ENCODE assay signal across 2 cellular contexts in genomic region chr6:117444600-117444999, GRCh38.
TF ChIP-seq lines count a peak whose summit lies in the region.

No MANE protein-coding gene starts in this region.

TF ChIP-seq in SK-N-SH, 30 proteins besides CTCF, POLR2A, EP300 and RAD21 (continued from another document):
- TF ChIP-seq, protein P1, sequence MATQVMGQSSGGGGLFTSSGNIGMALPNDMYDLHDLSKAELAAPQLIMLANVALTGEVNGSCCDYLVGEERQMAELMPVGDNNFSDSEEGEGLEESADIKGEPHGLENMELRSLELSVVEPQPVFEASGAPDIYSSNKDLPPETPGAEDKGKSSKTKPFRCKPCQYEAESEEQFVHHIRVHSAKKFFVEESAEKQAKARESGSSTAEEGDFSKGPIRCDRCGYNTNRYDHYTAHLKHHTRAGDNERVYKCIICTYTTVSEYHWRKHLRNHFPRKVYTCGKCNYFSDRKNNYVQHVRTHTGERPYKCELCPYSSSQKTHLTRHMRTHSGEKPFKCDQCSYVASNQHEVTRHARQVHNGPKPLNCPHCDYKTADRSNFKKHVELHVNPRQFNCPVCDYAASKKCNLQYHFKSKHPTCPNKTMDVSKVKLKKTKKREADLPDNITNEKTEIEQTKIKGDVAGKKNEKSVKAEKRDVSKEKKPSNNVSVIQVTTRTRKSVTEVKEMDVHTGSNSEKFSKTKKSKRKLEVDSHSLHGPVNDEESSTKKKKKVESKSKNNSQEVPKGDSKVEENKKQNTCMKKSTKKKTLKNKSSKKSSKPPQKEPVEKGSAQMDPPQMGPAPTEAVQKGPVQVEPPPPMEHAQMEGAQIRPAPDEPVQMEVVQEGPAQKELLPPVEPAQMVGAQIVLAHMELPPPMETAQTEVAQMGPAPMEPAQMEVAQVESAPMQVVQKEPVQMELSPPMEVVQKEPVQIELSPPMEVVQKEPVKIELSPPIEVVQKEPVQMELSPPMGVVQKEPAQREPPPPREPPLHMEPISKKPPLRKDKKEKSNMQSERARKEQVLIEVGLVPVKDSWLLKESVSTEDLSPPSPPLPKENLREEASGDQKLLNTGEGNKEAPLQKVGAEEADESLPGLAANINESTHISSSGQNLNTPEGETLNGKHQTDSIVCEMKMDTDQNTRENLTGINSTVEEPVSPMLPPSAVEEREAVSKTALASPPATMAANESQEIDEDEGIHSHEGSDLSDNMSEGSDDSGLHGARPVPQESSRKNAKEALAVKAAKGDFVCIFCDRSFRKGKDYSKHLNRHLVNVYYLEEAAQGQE (IDR thresholded peaks at IDR 0.05; ENCODE audit: low read depth, low read length): no peak
- TF ChIP-seq FOSL2 (IDR thresholded peaks at IDR 0.05; ENCODE audit: borderline replicate concordance, low read depth) (no peak), MXI1 (IDR thresholded peaks at IDR 0.05; ENCODE audit: low read depth, low read length) (no peak), NFIC (IDR thresholded peaks at IDR 0.05; ENCODE audit: borderline replicate concordance) (no peak), YY1 (IDR thresholded peaks at IDR 0.05; ENCODE audit: low read depth) (no peak), TAF1 (IDR thresholded peaks at IDR 0.05; ENCODE audit: borderline replicate concordance, low read depth, low read length) (no peak), RXRA (IDR thresholded peaks at IDR 0.05; ENCODE audit: borderline replicate concordance, low read depth) (no peak), ZBTB33 (IDR thresholded peaks at IDR 0.05; ENCODE audit: borderline replicate concordance, low read depth) (no peak), CHD2 (IDR thresholded peaks at IDR 0.05; ENCODE audit: low read length, partially characterized antibody) (no peak)
- TF ChIP-seq, protein P2, sequence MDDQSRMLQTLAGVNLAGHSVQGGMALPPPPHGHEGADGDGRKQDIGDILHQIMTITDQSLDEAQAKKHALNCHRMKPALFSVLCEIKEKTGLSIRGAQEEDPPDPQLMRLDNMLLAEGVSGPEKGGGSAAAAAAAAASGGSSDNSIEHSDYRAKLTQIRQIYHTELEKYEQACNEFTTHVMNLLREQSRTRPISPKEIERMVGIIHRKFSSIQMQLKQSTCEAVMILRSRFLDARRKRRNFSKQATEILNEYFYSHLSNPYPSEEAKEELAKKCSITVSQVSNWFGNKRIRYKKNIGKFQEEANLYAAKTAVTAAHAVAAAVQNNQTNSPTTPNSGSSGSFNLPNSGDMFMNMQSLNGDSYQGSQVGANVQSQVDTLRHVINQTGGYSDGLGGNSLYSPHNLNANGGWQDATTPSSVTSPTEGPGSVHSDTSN (IDR thresholded peaks at IDR 0.05): no peak

TF ChIP-seq in SK-N-SH treated with all-trans-retinoic acid at 6 μM for 48 hours, 23 proteins besides CTCF, POLR2A, EP300 and RAD21 (continued from another document):
- TF ChIP-seq ISL1 (CRISPR knock-in tag; IDR thresholded peaks at IDR 0.05) (no peak), ZNF565 (CRISPR knock-in tag; conservative IDR thresholded peaks at IDR 0.05; ENCODE audit: low read depth) (no peak), BACH2 (CRISPR knock-in tag; IDR thresholded peaks at IDR 0.05; ENCODE audit: borderline replicate concordance) (no peak), POU6F1 (CRISPR knock-in tag; IDR thresholded peaks at IDR 0.05; ENCODE audit: borderline replicate concordance, low read depth) (no peak), ZFP30 (CRISPR knock-in tag; IDR thresholded peaks at IDR 0.05) (no peak), ARNTL (CRISPR knock-in tag; IDR thresholded peaks at IDR 0.05; ENCODE audit: borderline replicate concordance, low read depth) (no peak), ESRRG (CRISPR knock-in tag; IDR thresholded peaks at IDR 0.05) (no peak), ZNF8 (CRISPR knock-in tag; IDR thresholded peaks at IDR 0.05) (no peak), OSR1 (CRISPR knock-in tag; IDR thresholded peaks at IDR 0.05) (no peak), SNAI2 (CRISPR knock-in tag; IDR thresholded peaks at IDR 0.05) (no peak), GLIS3 (CRISPR knock-in tag; IDR thresholded peaks at IDR 0.05) (no peak), RARB (CRISPR knock-in tag; IDR thresholded peaks at IDR 0.05) (no peak), TOX (CRISPR knock-in tag; IDR thresholded peaks at IDR 0.05; ENCODE audit: borderline replicate concordance) (no peak)
- TF ChIP-seq, protein P3, sequence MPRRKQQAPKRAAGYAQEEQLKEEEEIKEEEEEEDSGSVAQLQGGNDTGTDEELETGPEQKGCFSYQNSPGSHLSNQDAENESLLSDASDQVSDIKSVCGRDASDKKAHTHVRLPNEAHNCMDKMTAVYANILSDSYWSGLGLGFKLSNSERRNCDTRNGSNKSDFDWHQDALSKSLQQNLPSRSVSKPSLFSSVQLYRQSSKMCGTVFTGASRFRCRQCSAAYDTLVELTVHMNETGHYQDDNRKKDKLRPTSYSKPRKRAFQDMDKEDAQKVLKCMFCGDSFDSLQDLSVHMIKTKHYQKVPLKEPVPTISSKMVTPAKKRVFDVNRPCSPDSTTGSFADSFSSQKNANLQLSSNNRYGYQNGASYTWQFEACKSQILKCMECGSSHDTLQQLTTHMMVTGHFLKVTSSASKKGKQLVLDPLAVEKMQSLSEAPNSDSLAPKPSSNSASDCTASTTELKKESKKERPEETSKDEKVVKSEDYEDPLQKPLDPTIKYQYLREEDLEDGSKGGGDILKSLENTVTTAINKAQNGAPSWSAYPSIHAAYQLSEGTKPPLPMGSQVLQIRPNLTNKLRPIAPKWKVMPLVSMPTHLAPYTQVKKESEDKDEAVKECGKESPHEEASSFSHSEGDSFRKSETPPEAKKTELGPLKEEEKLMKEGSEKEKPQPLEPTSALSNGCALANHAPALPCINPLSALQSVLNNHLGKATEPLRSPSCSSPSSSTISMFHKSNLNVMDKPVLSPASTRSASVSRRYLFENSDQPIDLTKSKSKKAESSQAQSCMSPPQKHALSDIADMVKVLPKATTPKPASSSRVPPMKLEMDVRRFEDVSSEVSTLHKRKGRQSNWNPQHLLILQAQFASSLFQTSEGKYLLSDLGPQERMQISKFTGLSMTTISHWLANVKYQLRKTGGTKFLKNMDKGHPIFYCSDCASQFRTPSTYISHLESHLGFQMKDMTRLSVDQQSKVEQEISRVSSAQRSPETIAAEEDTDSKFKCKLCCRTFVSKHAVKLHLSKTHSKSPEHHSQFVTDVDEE (CRISPR knock-in tag; IDR thresholded peaks at IDR 0.05): no peak
- TF ChIP-seq, protein P4, sequence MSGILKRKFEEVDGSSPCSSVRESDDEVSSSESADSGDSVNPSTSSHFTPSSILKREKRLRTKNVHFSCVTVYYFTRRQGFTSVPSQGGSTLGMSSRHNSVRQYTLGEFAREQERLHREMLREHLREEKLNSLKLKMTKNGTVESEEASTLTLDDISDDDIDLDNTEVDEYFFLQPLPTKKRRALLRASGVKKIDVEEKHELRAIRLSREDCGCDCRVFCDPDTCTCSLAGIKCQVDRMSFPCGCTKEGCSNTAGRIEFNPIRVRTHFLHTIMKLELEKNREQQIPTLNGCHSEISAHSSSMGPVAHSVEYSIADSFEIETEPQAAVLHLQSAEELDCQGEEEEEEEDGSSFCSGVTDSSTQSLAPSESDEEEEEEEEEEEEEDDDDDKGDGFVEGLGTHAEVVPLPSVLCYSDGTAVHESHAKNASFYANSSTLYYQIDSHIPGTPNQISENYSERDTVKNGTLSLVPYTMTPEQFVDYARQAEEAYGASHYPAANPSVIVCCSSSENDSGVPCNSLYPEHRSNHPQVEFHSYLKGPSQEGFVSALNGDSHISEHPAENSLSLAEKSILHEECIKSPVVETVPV (CRISPR knock-in tag; IDR thresholded peaks at IDR 0.05): no peak
